9 cellular contexts compared by ENCODE assay signal in genomic region chr11:44623716-44624491, GRCh38. TPM values are rescaled to one million over a fixed set of nuclear protein-coding genes. Genes with fewer than 3 reads are reported as not detected.
DNase-seq lines count a peak whose midpoint lies in the region; ATAC-seq, FAIRE-seq and TF ChIP-seq lines count a peak whose summit lies in the region.
"Had no signal": no experiment of that assay in that cellular context is flagged by ENCODE, and none has a peak within 500 bp of the region (broad histone marks: within the 10 kb centered on the region; RNA-seq: fewer than 3 reads in every experiment).

No MANE protein-coding gene starts in this region.

- peak; percentile 19 for DNase-seq in DND-41
- DNase-seq in NCI-H774 (lab: John Stamatoyannopoulos, UW) = peak; percentile 31
- DNase-seq in endothelial cell (ENCODE audit: low spot score) = no peak
- DNase-seq in prostate gland (ENCODE audit: low spot score) = peak; percentile 3
- DNase-seq in Karpas-422 = no peak
- no peak for DNase-seq in small intestine
- DNase-seq: NCI-H526 had no signal

- H3K79me2 ChIP-seq in DND-41 (ENCODE audit: insufficient read depth, low read length) = no peaks in the 10 kb centered on the region
- no peaks in the 10 kb centered on the region for H3K79me2 ChIP-seq in Karpas-422 (ENCODE audit: low read length)

- H2AFZ ChIP-seq in DND-41 (ENCODE audit: low read depth, low read length) (no peak overlapping the region), Karpas-422 (ENCODE audit: low read length) (no peak overlapping the region)

- TF ChIP-seq POLR2A in prostate gland (IDR thresholded peaks at IDR 0.05) = no peak

- peaks cover 15% of the 10 kb centered on the region for H3K36me3 Mint-ChIP-seq in endothelial cell (ENCODE audit: low read depth, unreplicated experiment)

- peaks cover 49% of the 10 kb centered on the region for H3K4me1 Mint-ChIP-seq in endothelial cell (ENCODE audit: unreplicated experiment)

- no peak overlapping the region for H3K9ac ChIP-seq in DND-41 (ENCODE audit: low read depth, low read length)
- H3K9ac ChIP-seq in Karpas-422 (ENCODE audit: low read length) = no peak overlapping the region

- peaks cover 20% of the 10 kb centered on the region for H3K27me3 Mint-ChIP-seq in endothelial cell (ENCODE audit: unreplicated experiment)

- H4K20me1 ChIP-seq in DND-41 (ENCODE audit: insufficient read depth, low read length) (no peaks in the 10 kb centered on the region; the same call in none of the 2 replicates), Karpas-422 (ENCODE audit: insufficient read depth, low read depth, low read length) (no peaks in the 10 kb centered on the region)

- no peak overlapping the region for H3K4me2 ChIP-seq in DND-41 (ENCODE audit: insufficient read depth, low read length)
- no peak overlapping the region for H3K4me2 ChIP-seq in Karpas-422 (ENCODE audit: low read depth, low read length, poor library complexity, severe bottlenecking)

- intact Hi-C loops in prostate gland (cut with DNase I) = loop anchor here (5.0 kb wide), 2 partner anchors 103 to 483 kb away; partner anchors contain the start of gene TSPAN18

- ATAC-seq in DND-41 (ENCODE audit: insufficient read depth, low read depth) (peak; percentile 29), HG02885 (IDR thresholded peaks at IDR 0.05; ENCODE audit: poor library complexity, unreplicated experiment) (no peak), GM19035 (IDR thresholded peaks at IDR 0.05; ENCODE audit: unreplicated experiment) (no peak)

- no peaks in the 10 kb centered on the region for H3K9me3 Mint-ChIP-seq in endothelial cell (ENCODE audit: unreplicated experiment)

- no peak for FAIRE-seq in small intestine (lab: Jason Lieb, UNC)

- no peak for TF ChIP-seq CTCF in DND-41 (IDR thresholded peaks at IDR 0.05; ENCODE audit: borderline replicate concordance, extremely low read depth, low read length, poor library complexity, severe bottlenecking)
- TF ChIP-seq CTCF in endothelial cell (IDR thresholded peaks at IDR 0.05; ENCODE audit: unreplicated experiment) = no peak
- TF ChIP-seq CTCF in prostate gland (IDR thresholded peaks at IDR 0.05) = no peak

- 73% methylated on average over 7 of the region's 8 CpGs for WGBS in prostate gland
- WGBS in small intestine, 3 donors = 57 to 73% (median 63%) methylated on average over 7 to 8 of the region's 8 CpGs

- H3K9me2 ChIP-seq in Karpas-422 (replicated peaks; ENCODE audit: insufficient read depth, low read length) = no peaks in the 10 kb centered on the region

- H3K27me3 ChIP-seq in DND-41 (ENCODE audit: insufficient read depth, low read length, poor library complexity) (no peaks in the 10 kb centered on the region), prostate gland (replicated peaks; ENCODE audit: insufficient read depth) (no peaks in the 10 kb centered on the region), Karpas-422 (ENCODE audit: low read length) (no peaks in the 10 kb centered on the region), small intestine (ENCODE audit: control insufficient read depth in 2 of 2, insufficient read depth in 2 of 2, low read length in 2 of 2) (no peaks in the 10 kb centered on the region)

- H3K4me1 ChIP-seq in DND-41 (ENCODE audit: insufficient read depth, low read length) (no peaks in the 10 kb centered on the region), prostate gland (replicated peaks) (no peaks in the 10 kb centered on the region), Karpas-422 (ENCODE audit: low read length) (no peaks in the 10 kb centered on the region), small intestine (ENCODE audit: control insufficient read depth in 2 of 2, insufficient read depth in 1 of 2, low read depth in 1 of 2, low read length in 1 of 2) (no peaks in the 10 kb centered on the region)

- H3K9me3 ChIP-seq in DND-41 (ENCODE audit: insufficient read depth, low read length, severe bottlenecking) (no peaks in the 10 kb centered on the region), prostate gland (no peaks in the 10 kb centered on the region), Karpas-422 (ENCODE audit: low read length) (no peaks in the 10 kb centered on the region), small intestine (ENCODE audit: control insufficient read depth, low read depth) (no peaks in the 10 kb centered on the region)

- H3K36me3 ChIP-seq in DND-41 (ENCODE audit: insufficient read depth, low read length) (peaks cover 18% of the 10 kb centered on the region), prostate gland (no peaks in the 10 kb centered on the region), Karpas-422 (ENCODE audit: insufficient read depth, low read length) (no peaks in the 10 kb centered on the region; the same call in 1 of the 2 replicates), small intestine (ENCODE audit: control insufficient read depth in 2 of 2, insufficient read depth in 2 of 2, low read length in 2 of 2) (no peaks in the 10 kb centered on the region)

- peak overlapping the region; percentile 67 for H3K27ac Mint-ChIP-seq in endothelial cell (ENCODE audit: unreplicated experiment)

- no peak overlapping the region for H3K4me3 ChIP-seq in DND-41 (ENCODE audit: low read depth in 1 of 2, low read length in 2 of 2)
- H3K4me3 ChIP-seq in prostate gland = no peak overlapping the region
- H3K4me3 ChIP-seq in Karpas-422 (ENCODE audit: low read length) = no peak overlapping the region
- no peak overlapping the region for H3K4me3 ChIP-seq in small intestine (ENCODE audit: low read depth in 1 of 2, low read length in 2 of 2)

- H3K27ac ChIP-seq in DND-41 (ENCODE audit: low read length) (no peak overlapping the region), prostate gland (no peak overlapping the region), Karpas-422 (ENCODE audit: low read length) (no peak overlapping the region), small intestine (ENCODE audit: low read depth in 1 of 2, low read length in 1 of 2) (no peak overlapping the region)

- peak overlapping the region; percentile 37 for H3K4me3 Mint-ChIP-seq in endothelial cell (ENCODE audit: unreplicated experiment)

RNA-seq across cellular contexts. Expression of gene CD82, which starts 58.4 kb away (rescaled TPM):
- total RNA-seq in endothelial cell (ENCODE audit: unreplicated experiment) (16.1 TPM), prostate gland (10 to 100 TPM; 35.1 to 54.6 TPM)
- total RNA-seq in Karpas-422 (2014; rRNA removed; shearing (Covaris generic); ENCODE audit: low replicate concordance) = 22.2 and 39.5 TPM in 2 replicates
- polyA plus RNA-seq in small intestine = 10 to 100 TPM; 24.2 to 89.2 (median 50.5) TPM

Comparison
In these comparisons a context has a peak if more than half of its experiments do, and no peak if none do; other contexts are left out.
1. DNase-seq: peak in DND-41 (single experiment), NCI-H774 (single experiment) and prostate gland (single experiment); none in endothelial cell (single experiment), Karpas-422 (single experiment) and small intestine (single experiment).